9 cellular contexts compared by ENCODE assay signal in genomic region chr6:116666869-116667268, GRCh38. TPM values are rescaled to one million over a fixed set of nuclear protein-coding genes. Genes with fewer than 3 reads are reported as not detected.
DNase-seq lines count a peak whose midpoint lies in the region; ATAC-seq and TF ChIP-seq lines count a peak whose summit lies in the region.
"Had no signal": no experiment of that assay in that cellular context is flagged by ENCODE, and none has a peak within 500 bp of the region (broad histone marks: within the 10 kb centered on the region; RNA-seq: fewer than 3 reads in every experiment).

No MANE protein-coding gene starts in this region.

- peak; percentile 45 for ATAC-seq in HG03103 (IDR thresholded peaks at IDR 0.05; ENCODE audit: low read depth, unreplicated experiment)
- no peak for ATAC-seq in activated T-helper 17 cell treated with anti-CD3 and anti-CD28 coated beads, Interleukin-2, amount 50 U/mL, for 72 hours (replicated peaks)

- peak overlapping the region; percentile 100 for H3K4me3 Mint-ChIP-seq in activated naive CD4-positive, alpha-beta T cell treated with anti-CD3 and anti-CD28 coated beads, Interleukin-2, amount 50 U/mL, for 24 hours
- peak overlapping the region; percentile 99 for H3K4me3 Mint-ChIP-seq in activated T-helper 17 cell treated with anti-CD3 and anti-CD28 coated beads, Interleukin-2, amount 50 U/mL, for 72 hours
- peak overlapping the region; percentile 67 for H3K4me3 Mint-ChIP-seq in type B pancreatic cell

- no peak overlapping the region for H3K27ac Mint-ChIP-seq in activated naive CD4-positive, alpha-beta T cell treated with anti-CD3 and anti-CD28 coated beads, Interleukin-2, amount 50 U/mL, for 24 hours
- H3K27ac Mint-ChIP-seq in activated T-helper 17 cell treated with anti-CD3 and anti-CD28 coated beads, Interleukin-2, amount 50 U/mL, for 72 hours: peak overlapping the region; percentile 98
- no peak overlapping the region for H3K27ac Mint-ChIP-seq in type B pancreatic cell

- TF ChIP-seq CTCF in type B pancreatic cell (conservative IDR thresholded peaks at IDR 0.05): no peak

- H3K9me3 Mint-ChIP-seq in activated naive CD4-positive, alpha-beta T cell treated with anti-CD3 and anti-CD28 coated beads, Interleukin-2, amount 50 U/mL, for 24 hours: no peaks in the 10 kb centered on the region
- no peaks in the 10 kb centered on the region for H3K9me3 Mint-ChIP-seq in activated T-helper 17 cell treated with anti-CD3 and anti-CD28 coated beads, Interleukin-2, amount 50 U/mL, for 72 hours
- no peaks in the 10 kb centered on the region for H3K9me3 Mint-ChIP-seq in type B pancreatic cell

- H3K27me3 Mint-ChIP-seq in activated naive CD4-positive, alpha-beta T cell treated with anti-CD3 and anti-CD28 coated beads, Interleukin-2, amount 50 U/mL, for 24 hours: peaks cover 2% of the 10 kb centered on the region
- no peaks in the 10 kb centered on the region for H3K27me3 Mint-ChIP-seq in activated T-helper 17 cell treated with anti-CD3 and anti-CD28 coated beads, Interleukin-2, amount 50 U/mL, for 72 hours
- H3K27me3 Mint-ChIP-seq in type B pancreatic cell: peaks cover under 1% of the 10 kb centered on the region

- DNase-seq in activated naive CD4-positive, alpha-beta T cell treated with anti-CD3 and anti-CD28 coated beads, Interleukin-2, amount 50 U/mL, for 16 hours: no peak
- DNase-seq in type B pancreatic cell (ENCODE audit: extremely low spot score, unreplicated experiment) (no peak), SHP77 treated with DMSO at 0.1 percent for 48 hours (lab: John Stamatoyannopoulos, UW) (no peak)
- DNase-seq in stimulated activated naive CD4-positive, alpha-beta T cell treated with Interleukin-2 at 50 U/mL for 16 hours (lab: John Stamatoyannopoulos, UW): no peak
- DNase-seq in activated CD8-positive, alpha-beta memory T cell treated with anti-CD3 and anti-CD28 coated beads for 24 hours: no peak
- DNase-seq: DMS 273 treated with DMSO at 0.1 percent for 48 hours had no signal

- peaks cover 52% of the 10 kb centered on the region for H3K4me1 Mint-ChIP-seq in activated naive CD4-positive, alpha-beta T cell treated with anti-CD3 and anti-CD28 coated beads, Interleukin-2, amount 50 U/mL, for 24 hours
- peaks cover 34% of the 10 kb centered on the region for H3K4me1 Mint-ChIP-seq in activated T-helper 17 cell treated with anti-CD3 and anti-CD28 coated beads, Interleukin-2, amount 50 U/mL, for 72 hours
- peaks cover 12% of the 10 kb centered on the region for H3K4me1 Mint-ChIP-seq in type B pancreatic cell (ENCODE audit: unreplicated experiment)

- peaks cover 8% of the 10 kb centered on the region for H3K36me3 Mint-ChIP-seq in activated naive CD4-positive, alpha-beta T cell treated with anti-CD3 and anti-CD28 coated beads, Interleukin-2, amount 50 U/mL, for 24 hours
- peaks cover 44% of the 10 kb centered on the region for H3K36me3 Mint-ChIP-seq in activated T-helper 17 cell treated with anti-CD3 and anti-CD28 coated beads, Interleukin-2, amount 50 U/mL, for 72 hours (ENCODE audit: low read depth)
- H3K36me3 Mint-ChIP-seq in type B pancreatic cell: peaks cover 5% of the 10 kb centered on the region

RNA-seq across cellular contexts. Expression of gene ZUP1, which starts 1.7 kb away (rescaled TPM):
- 10 to 100 TPM; 16.3 to 21.6 TPM for total RNA-seq in activated T-helper 17 cell treated with anti-CD3 and anti-CD28 coated beads, Interleukin-2, amount 50 U/mL, for 72 hours
- 9.6 and 12.9 TPM in 2 replicates for total RNA-seq in type B pancreatic cell (ENCODE audit: low replicate concordance)

RNA-seq across cellular contexts. Expression of gene KPNA5, which starts 14.1 kb away (rescaled TPM):
- total RNA-seq in activated T-helper 17 cell treated with anti-CD3 and anti-CD28 coated beads, Interleukin-2, amount 50 U/mL, for 72 hours: 1 to 10 TPM; 7.9 to 8.7 TPM
- total RNA-seq in type B pancreatic cell (ENCODE audit: low replicate concordance): 9.6 and 12.6 TPM in 2 replicates

RNA-seq across cellular contexts. Expression of gene RSPH4A, which starts 50.6 kb away (rescaled TPM):
- under 1 TPM in 1 of 2 donors, not detected in 1; 0.28 TPM for total RNA-seq in activated T-helper 17 cell treated with anti-CD3 and anti-CD28 coated beads, Interleukin-2, amount 50 U/mL, for 72 hours
- 0.95 and 4.4 TPM in 2 replicates for total RNA-seq in type B pancreatic cell (ENCODE audit: low replicate concordance)
